In genomic region chr22:38317995-38318715, GRCh38 we compare ENCODE assay signal across 8 cellular contexts. TPM values are rescaled to one million over a fixed set of nuclear protein-coding genes. Genes with fewer than 3 reads are reported as not detected.
DNase-seq lines count a peak whose midpoint lies in the region; ATAC-seq, FAIRE-seq and TF ChIP-seq lines count a peak whose summit lies in the region.

No MANE protein-coding gene starts in this region.

- no peaks in the 10 kb centered on the region for H3K9me3 Mint-ChIP-seq in activated naive CD4-positive, alpha-beta T cell treated with anti-CD3 and anti-CD28 coated beads, Interleukin-2, amount 50 U/mL, for 24 hours

- TF ChIP-seq RAD21 in K562 (CRISPR knock-in tag; conservative IDR thresholded peaks at IDR 0.05 in 1 of 2, IDR thresholded peaks at IDR 0.05 in 1 of 2): no peak

- peak overlapping the region; percentile 91 for H2AFZ ChIP-seq in K562 (ENCODE audit: low read depth, low read length)

- no TSS peak for BruUV-seq in K562 (replicated peaks; lab: Mats Ljungman, UMichigan)

- POLR2A ChIA-PET in K562 (lab: Yijun Ruan, JAX): interaction anchor here (0.5 to 0.6 kb wide), 3 partner anchors 10 to 914 kb away, joined by 3 read pairs; no protein-coding TSS in a partner anchor

- FAIRE-seq in K562 (lab: Jason Lieb, UNC): peak; percentile 99

- no peak for DNase-seq in activated naive CD4-positive, alpha-beta T cell treated with anti-CD3 and anti-CD28 coated beads, Interleukin-2, amount 50 U/mL, for 16 hours
- peak; percentile 60 to 73 for DNase-seq in NOMO-1 (lab: John Stamatoyannopoulos, UW; ENCODE audit: unreplicated experiment in 2 of 2)
- DNase-seq in K562 (ENCODE audit: extremely low read depth in 1 of 4, low spot score in 3 of 4): peak; percentile 68 to 90 (median 76)
- DNase-seq in gastrocnemius medialis: peak; percentile 43 to 71
- no peak for DNase-seq in GM19240 (ENCODE audit: insufficient read length, low spot score)
- DNase-seq in activated effector memory CD4-positive, alpha-beta T cell treated with anti-CD3 and anti-CD28 coated beads, Interleukin-2, amount 50 U/mL, for 16 hours: no peak

- H3K36me3 Mint-ChIP-seq in activated naive CD4-positive, alpha-beta T cell treated with anti-CD3 and anti-CD28 coated beads, Interleukin-2, amount 50 U/mL, for 24 hours: no peaks in the 10 kb centered on the region

- intact Hi-C loops in K562 (cut with micrococcal nuclease): no loop called here
- intact Hi-C loops in gastrocnemius medialis (cut with DNase I; ENCODE audit: low total_unique reads): loop anchor here (2.0 to 5.0 kb wide), 5 partner anchors 45 to 389 kb away; partner anchors contain the start of genes GTPBP1, MAFF and TMEM184B

- peak overlapping the region; percentile 70 to 80 for H3K9ac ChIP-seq in K562 (ENCODE audit: insufficient read depth in 1 of 2, low read depth in 2 of 2, low read length in 2 of 2)

- no peaks in the 10 kb centered on the region for H3K9me1 ChIP-seq in K562 (ENCODE audit: control insufficient read depth, insufficient read depth, low read length)

- peaks cover 30% of the 10 kb centered on the region for H3K4me1 Mint-ChIP-seq in activated naive CD4-positive, alpha-beta T cell treated with anti-CD3 and anti-CD28 coated beads, Interleukin-2, amount 50 U/mL, for 24 hours

- H3K9me3 ChIP-seq in K562 (replicated peaks; ENCODE audit: control insufficient read depth, insufficient read depth, low read depth, low read length) (no peaks in the 10 kb centered on the region), iPS-18c (ENCODE audit: control insufficient read depth, insufficient read depth, low read length) (peaks cover 5% of the 10 kb centered on the region), gastrocnemius medialis (no peaks in the 10 kb centered on the region)

- H3K27ac ChIP-seq in K562 (ENCODE audit: extremely low read depth, low read depth, low read length) (peak overlapping the region; percentile 95), gastrocnemius medialis (peak overlapping the region; percentile 87 to 96 (median 94))

- in situ Hi-C loops in K562 (cut with MboI): no loop called here
- in situ Hi-C loops in gastrocnemius medialis (cut with MboI; ENCODE audit: low sequenced_read_pairs in 4 of 4): no loop called here

- no peaks in the 10 kb centered on the region for H3K27me3 Mint-ChIP-seq in activated naive CD4-positive, alpha-beta T cell treated with anti-CD3 and anti-CD28 coated beads, Interleukin-2, amount 50 U/mL, for 24 hours

- peaks cover 44% of the 10 kb centered on the region for H3K79me2 ChIP-seq in K562 (ENCODE audit: control insufficient read depth, insufficient read depth, low read length)

- no peak for TF ChIP-seq EP300 in K562 (IDR thresholded peaks at IDR 0.05; ENCODE audit: low read length)

- TF ChIP-seq CTCF in K562 (IDR thresholded peaks at IDR 0.05 in 2 of 3, conservative IDR thresholded peaks at IDR 0.05 in 1 of 3; ENCODE audit: insufficient read depth in 2 of 3, low read depth in 1 of 3, low read length in 3 of 3) (no peak), gastrocnemius medialis (IDR thresholded peaks at IDR 0.05 in 4 of 5, conservative IDR thresholded peaks at IDR 0.05 in 1 of 5) (no peak)

- H3K4me2 ChIP-seq in K562 (ENCODE audit: insufficient read depth, low read length): peak overlapping the region; percentile 93

- CTCF ChIA-PET in K562 (lab: Yijun Ruan, JAX; ENCODE audit: low intra/inter-chr PET ratio): no interaction called here

- H3K4me3 Mint-ChIP-seq in activated naive CD4-positive, alpha-beta T cell treated with anti-CD3 and anti-CD28 coated beads, Interleukin-2, amount 50 U/mL, for 24 hours: peak overlapping the region; percentile 83

- whole genome bisulfite sequencing in K562 (ENCODE audit: insufficient coverage, low coverage, missing lambda C conversion rate): under 1% methylated on average over 15 of the region's 18 CpGs

- H3K4me1 ChIP-seq in K562 (replicated peaks in 1 of 2; ENCODE audit: control insufficient read depth in 2 of 2, insufficient read depth in 2 of 2, low read length in 2 of 2): peaks cover 23 to 48% of the 10 kb centered on the region in 2 experiments
- peaks cover 30 to 38% of the 10 kb centered on the region in 2 donors for H3K4me1 ChIP-seq in gastrocnemius medialis

- ATAC-seq in K562: peak; percentile 85
- ATAC-seq in gastrocnemius medialis: peak; percentile 53 to 54

- TF ChIP-seq POLR2A in K562 (conservative IDR thresholded peaks at IDR 0.05) (peak; percentile 65), gastrocnemius medialis (IDR thresholded peaks at IDR 0.05) (peak in 1 of 2 donors; percentile 49)

- H3K27me3 ChIP-seq in K562 (ENCODE audit: control insufficient read depth in 2 of 2, insufficient read depth in 2 of 2, low read length in 2 of 2) (no peaks in the 10 kb centered on the region; a peak in 1 of 5 replicates), gastrocnemius medialis (no peaks in the 10 kb centered on the region)

- H3K27ac Mint-ChIP-seq in activated naive CD4-positive, alpha-beta T cell treated with anti-CD3 and anti-CD28 coated beads, Interleukin-2, amount 50 U/mL, for 24 hours: peak overlapping the region; percentile 95

- H3K36me3 ChIP-seq in K562 (ENCODE audit: control insufficient read depth, insufficient read depth, low read length) (peaks cover 17% of the 10 kb centered on the region; the same call in 1 of the 3 replicates), gastrocnemius medialis (no peaks in the 10 kb centered on the region)

- H3K4me3 ChIP-seq in K562 (peak overlapping the region; percentile 55), iPS-18c (ENCODE audit: insufficient read depth, low read depth, low read length) (peak overlapping the region; percentile 62), gastrocnemius medialis (peak overlapping the region; percentile 55 to 65 (median 64))

- peaks cover 23% of the 10 kb centered on the region for H4K20me1 ChIP-seq in K562 (replicated peaks; ENCODE audit: control insufficient read depth, insufficient read depth, low read length)

TF ChIP-seq in K562, 482 proteins besides CTCF, POLR2A, EP300 and RAD21 (continues in another document):
- TF ChIP-seq ZNF586 (CRISPR knock-in tag; conservative IDR thresholded peaks at IDR 0.05) (no peak), SMARCA4 (IDR thresholded peaks at IDR 0.05) (0 out of 2 replicates have a peak, but pooled peaks have one; percentile 38), CBX5 (IDR thresholded peaks at IDR 0.05; ENCODE audit: borderline replicate concordance, low read depth) (no peak), MYBL2 (IDR thresholded peaks at IDR 0.05; ENCODE audit: low read depth) (no peak), MYBL2 (CRISPR knock-in tag; IDR thresholded peaks at IDR 0.05; ENCODE audit: borderline replicate concordance) (no peak), MEF2D (tag; conservative IDR thresholded peaks at IDR 0.05; ENCODE audit: low read depth) (no peak), NFE2L1 (tag; IDR thresholded peaks at IDR 0.05; ENCODE audit: borderline replicate concordance, low read depth) (no peak), ZKSCAN8 (CRISPR knock-in tag; IDR thresholded peaks at IDR 0.05) (no peak)

RNA-seq across cellular contexts. Expression of gene CSNK1E, which starts 0.9 kb away (rescaled TPM):
- total RNA-seq in K562 (2011; cell fraction: chromatin; rRNA removed; ENCODE audit: low replicate concordance): 112 and 292 TPM in 2 replicates
- 149 and 193 TPM in 2 replicates for total RNA-seq in K562 (2011; cell fraction: nucleolus; rRNA removed)
- 126 and 139 TPM in 2 replicates for total RNA-seq in K562 (2011; cell fraction: nucleoplasm; rRNA removed)
- 41.3 and 55.7 TPM in 2 replicates for total RNA-seq in K562 (2014; rRNA removed)
- total RNA-seq in K562 (2014; rRNA removed; fragmentation: Illumina TruSeq; extraction: Trizol): 18.0 and 22.5 TPM in 2 replicates
- 33.1 and 34.4 TPM in 2 replicates for total RNA-seq in K562 (2015; rRNA removed; fragmentation: Illumina TruSeq; extraction: Trizol)
- 61.0 and 62.8 TPM in 2 replicates for total RNA-seq in K562 (2021)
- polyA plus RNA-seq in K562 (2011; rRNA removed): 64.0 and 77.0 TPM in 2 replicates
- 83.0 and 121 TPM in 2 replicates for polyA plus RNA-seq in K562 (2011; cell fraction: cytosol; rRNA removed)
- polyA plus RNA-seq in K562 (2011; cell fraction: nucleus; rRNA removed): 148 and 215 TPM in 2 replicates
- polyA plus RNA-seq in K562 (2012): 34.2 and 69.8 TPM in 2 replicates
- polyA plus RNA-seq in K562 (2014; fragmentation: Illumina TruSeq; extraction: Trizol): 64.0 and 73.3 TPM in 2 replicates
- 1 to 10 TPM; 2.7 to 3.8 TPM for polyA plus RNA-seq in K562 (2014; fragmentation: Nextera tagmentation; extraction: Ambion mirVana)
- 65.6 and 70.0 TPM in 2 replicates for polyA plus RNA-seq in K562 (2014; rRNA removed)
- polyA minus RNA-seq in K562 (2011; rRNA and poly(A)+ RNA removed): 36.0 and 61.3 TPM in 2 replicates
- 48.1 and 53.3 TPM in 2 replicates for polyA minus RNA-seq in K562 (2011; cell fraction: cytosol; rRNA and poly(A)+ RNA removed)
- polyA minus RNA-seq in K562 (2011; cell fraction: nucleus; rRNA and poly(A)+ RNA removed): 48.2 and 49.9 TPM in 2 replicates
- total RNA-seq in gastrocnemius medialis: 10 to 100 TPM; 29.8 to 66.3 (median 40.3) TPM

RNA-seq across cellular contexts. Expression of gene TMEM184B, which starts 45.3 kb away (rescaled TPM):
- total RNA-seq in K562 (2011; cell fraction: chromatin; rRNA removed; ENCODE audit: low replicate concordance): 16.3 and 42.3 TPM in 2 replicates
- 20.4 and 25.5 TPM in 2 replicates for total RNA-seq in K562 (2011; cell fraction: nucleolus; rRNA removed)
- 21.6 and 32.1 TPM in 2 replicates for total RNA-seq in K562 (2011; cell fraction: nucleoplasm; rRNA removed)
- 8.4 and 9.6 TPM in 2 replicates for total RNA-seq in K562 (2014; rRNA removed)
- total RNA-seq in K562 (2014; rRNA removed; fragmentation: Illumina TruSeq; extraction: Trizol): 4.0 and 5.5 TPM in 2 replicates
- 6.2 and 6.7 TPM in 2 replicates for total RNA-seq in K562 (2015; rRNA removed; fragmentation: Illumina TruSeq; extraction: Trizol)
- total RNA-seq in K562 (2021): 22.7 and 25.1 TPM in 2 replicates
- polyA plus RNA-seq in K562 (2011; rRNA removed): 4.9 and 12.2 TPM in 2 replicates
- 8.3 and 11.2 TPM in 2 replicates for polyA plus RNA-seq in K562 (2011; cell fraction: cytosol; rRNA removed)
- polyA plus RNA-seq in K562 (2011; cell fraction: nucleus; rRNA removed): 16.1 and 21.6 TPM in 2 replicates
- 14.8 and 20.5 TPM in 2 replicates for polyA plus RNA-seq in K562 (2012)
- polyA plus RNA-seq in K562 (2014; fragmentation: Illumina TruSeq; extraction: Trizol): 14.2 and 16.4 TPM in 2 replicates
- polyA plus RNA-seq in K562 (2014; fragmentation: Nextera tagmentation; extraction: Ambion mirVana): under 1 TPM; 0.31 to 0.38 TPM
- polyA plus RNA-seq in K562 (2014; rRNA removed): 10.1 and 14.1 TPM in 2 replicates
- 6.7 and 7.8 TPM in 2 replicates for polyA minus RNA-seq in K562 (2011; rRNA and poly(A)+ RNA removed)
- 12.2 and 15.7 TPM in 2 replicates for polyA minus RNA-seq in K562 (2011; cell fraction: cytosol; rRNA and poly(A)+ RNA removed)
- 5.1 and 5.8 TPM in 2 replicates for polyA minus RNA-seq in K562 (2011; cell fraction: nucleus; rRNA and poly(A)+ RNA removed)
- total RNA-seq in gastrocnemius medialis: 10 to 100 TPM; 25.4 to 40.7 (median 31.2) TPM

Comparison
In these comparisons a context has a peak if more than half of its experiments do, and no peak if none do; other contexts are left out.
1. DNase-seq: peak in NOMO-1 (2 of 2), K562 (4 of 4) and gastrocnemius medialis (2 of 2); none in activated naive CD4-positive, alpha-beta T cell treated with anti-CD3 and anti-CD28 coated beads, Interleukin-2, amount 50 U/mL, for 16 hours (single experiment), GM19240 (single experiment) and activated effector memory CD4-positive, alpha-beta T cell treated with anti-CD3 and anti-CD28 coated beads, Interleukin-2, amount 50 U/mL, for 16 hours (single experiment).
2. Peak in every context shown above with its lines, with median percentiles within 50 percentile points of each other: H3K4me3 ChIP-seq.